Comparison of ENCODE assay signal across 8 cellular contexts in the genomic region with DNA sequence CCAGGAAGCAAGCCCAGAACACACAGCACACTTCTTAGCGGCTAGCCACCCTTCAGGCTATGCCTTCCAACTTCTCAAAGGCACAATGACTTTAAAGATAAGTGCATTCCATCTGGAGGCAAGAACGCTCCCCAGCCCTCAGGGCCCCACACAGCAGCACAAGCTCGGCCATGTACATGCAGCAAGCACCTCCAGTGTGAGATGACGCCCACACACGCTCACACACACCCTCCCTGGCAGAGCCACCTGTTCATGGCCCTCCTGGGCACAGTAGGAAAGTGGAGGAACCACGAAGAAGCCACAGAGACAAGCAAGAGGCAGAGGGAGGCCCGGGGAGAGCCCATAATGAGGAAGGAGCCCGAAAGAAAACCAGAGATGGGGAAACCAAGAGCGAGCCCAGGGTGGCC. TPM values are rescaled to one million over a fixed set of nuclear protein-coding genes. Genes with fewer than 3 reads are reported as not detected.
A peak's percentile ranks its signal among the peaks of the same experiment; 100 is the strongest.
DNase-seq lines count a peak whose midpoint lies in the region; ATAC-seq, FAIRE-seq and TF ChIP-seq lines count a peak whose summit lies in the region.

No MANE protein-coding gene starts in this region.

- peaks cover 10% of the 10 kb centered on the region for H3K36me3 Mint-ChIP-seq in nephron (ENCODE audit: low read depth)

- TF ChIP-seq POLR2A in GM12878 (IDR thresholded peaks at IDR 0.05; ENCODE audit: low read depth, low read length) = no peak

- H3K4me1 ChIP-seq in GM12878 (ENCODE audit: control insufficient read depth, insufficient read depth, low read length) = peaks cover 55% of the 10 kb centered on the region

- no peaks in the 10 kb centered on the region for H3K9me3 ChIP-seq in GM12878 (replicated peaks; ENCODE audit: control insufficient read depth, insufficient read depth, low read length)

- no peak for TF ChIP-seq RAD21 in GM12878 (IDR thresholded peaks at IDR 0.05; ENCODE audit: insufficient read depth, low read depth, low read length)

- H3K9me3 Mint-ChIP-seq in nephron = no peaks in the 10 kb centered on the region

- RAD21 ChIA-PET in GM12878 (lab: Charles Lee; ENCODE audit: unreplicated experiment) = interaction anchor here (0.6 to 1.9 kb wide), 4 partner anchors 11 to 351 kb away, joined by 3 to 7 read pairs (median 6); a partner anchor contains a TSS

- H3K79me2 ChIP-seq in GM12878 (ENCODE audit: control insufficient read depth, insufficient read depth, low read length) = no peaks in the 10 kb centered on the region

- no peak overlapping the region for H3K27ac ChIP-seq in GM12878 (ENCODE audit: control insufficient read depth, insufficient read depth)

- in situ Hi-C loops in GM12878 (cut with MboI) = no loop called here

- intact Hi-C loops in GM12878 (cut with micrococcal nuclease; ENCODE audit: unreplicated experiment) = loop anchor here (10.0 kb wide), 1 partner anchor 210 kb away; a partner anchor contains a TSS

- POLR2A ChIA-PET in GM12878 (lab: Charles Lee) = interaction anchor here (0.5 to 1.1 kb wide), 4 partner anchors 8 to 100 kb away, joined by 3 read pairs; a partner anchor contains a TSS

- peak overlapping the region; percentile 67 for H3K4me2 ChIP-seq in GM12878 (ENCODE audit: control insufficient read depth, insufficient read depth)

- no peak for TF ChIP-seq CTCF in GM12878 (IDR thresholded peaks at IDR 0.05 in 2 of 3, conservative IDR thresholded peaks at IDR 0.05 in 1 of 3; ENCODE audit: control insufficient read depth in 2 of 3, extremely low read depth in 1 of 3, insufficient read depth in 1 of 3, low read depth in 3 of 3, low read length in 3 of 3)
- TF ChIP-seq CTCF in nephron (IDR thresholded peaks at IDR 0.05; ENCODE audit: unreplicated experiment in 3 of 3) = no peak

- peak overlapping the region; percentile 47 to 78 (median 77) for H3K4me3 Mint-ChIP-seq in nephron

- TF ChIP-seq EP300 in GM12878 (IDR thresholded peaks at IDR 0.05; ENCODE audit: borderline replicate concordance in 1 of 2, control insufficient read depth in 1 of 2, low read depth in 2 of 2, low read length in 2 of 2) = no peak

- peak overlapping the region; percentile 58 for H2AFZ ChIP-seq in GM12878 (ENCODE audit: control insufficient read depth, low read depth, low read length)

- ATAC-seq in GM19463 (IDR thresholded peaks at IDR 0.05; ENCODE audit: unreplicated experiment) (peak; percentile 18), GM12878 (peak; percentile 18), SK-N-SH treated with all-trans-retinoic acid at 6 μM for 48 hours (no peak)

- peaks cover 83% of the 10 kb centered on the region for H3K4me1 Mint-ChIP-seq in nephron

- DNase-seq in Kasumi-1 (lab: John Stamatoyannopoulos, UW) = peak; percentile 67 to 75
- peak; percentile 42 for DNase-seq in GM12878 (ENCODE audit: low read depth, low spot score)
- no peak for DNase-seq in mesenteric fat pad (ENCODE audit: low spot score)
- no peak for DNase-seq in NCI-H2081 (lab: John Stamatoyannopoulos, UW)
- DNase-seq in NCI-H1105 (lab: John Stamatoyannopoulos, UW) = no peak

- SMC1A ChIA-PET in GM12878 (lab: Charles Lee; ENCODE audit: uncharacterized antibody, unreplicated experiment) = interaction anchor here (1.2 to 3.0 kb wide), 3 partner anchors 9 to 18 kb away, joined by 3 to 18 read pairs (median 14); no protein-coding TSS in a partner anchor

- H3K27me3 Mint-ChIP-seq in nephron (ENCODE audit: low read depth) = no peaks in the 10 kb centered on the region

- no peak overlapping the region for H3K4me3 ChIP-seq in GM12878

- WGBS in GM12878 (ENCODE audit: insufficient coverage, insufficient replicate concordance, low lambda C conversion rate, missing lambda C conversion rate) = 22% methylated on average over 9 of the region's 9 CpGs

- peak overlapping the region; percentile 93 to 100 (median 96) for H3K27ac Mint-ChIP-seq in nephron

- H3K36me3 ChIP-seq in GM12878 (ENCODE audit: control insufficient read depth in 2 of 2, insufficient read depth in 2 of 2, low read length in 1 of 2) = no peaks in the 10 kb centered on the region

- no peak overlapping the region for H3K9ac ChIP-seq in GM12878 (ENCODE audit: control insufficient read depth, insufficient read depth, low read length)

- CTCF ChIA-PET in GM12878 (lab: Yijun Ruan, JAX) = interaction anchor here (0.6 to 2.8 kb wide), 4 partner anchors 10 to 273 kb away, joined by 3 to 15 read pairs (median 6); no protein-coding TSS in a partner anchor

- H3K27me3 ChIP-seq in GM12878 (replicated peaks in 1 of 2; ENCODE audit: control insufficient read depth in 2 of 2, insufficient read depth in 2 of 2, low read length in 1 of 2) = no peaks in the 10 kb centered on the region

- no peaks in the 10 kb centered on the region for H4K20me1 ChIP-seq in GM12878 (ENCODE audit: control insufficient read depth, insufficient read depth)

- no peak for FAIRE-seq in GM12878 (lab: Jason Lieb, UNC)

- BruUV-seq in GM12878 (replicated peaks; lab: Mats Ljungman, UMichigan) = no TSS peak

TF ChIP-seq in GM12878, 131 proteins besides CTCF, POLR2A, EP300 and RAD21 (continues in another document):
- TF ChIP-seq SIX5 (IDR thresholded peaks at IDR 0.05; ENCODE audit: low read depth, low read length, severe bottlenecking) (no peak), CREB1 (IDR thresholded peaks at IDR 0.05; ENCODE audit: low read depth) (no peak), ZBED1 (IDR thresholded peaks at IDR 0.05; ENCODE audit: borderline replicate concordance) (no peak), SUPT20H (IDR thresholded peaks at IDR 0.05; ENCODE audit: borderline replicate concordance, control insufficient read depth, low read depth, low read length) (no peak), ZNF622 (IDR thresholded peaks at IDR 0.05) (no peak), IKZF2 (IDR thresholded peaks at IDR 0.05) (peak; percentile 54 to 70; a peak in 2 of 4 replicates), RUNX3 (IDR thresholded peaks at IDR 0.05; ENCODE audit: low read length) (no peak), RELA (IDR thresholded peaks at IDR 0.05; ENCODE audit: borderline replicate concordance, partially characterized antibody) (no peak)

TF ChIP-seq in SK-N-SH treated with all-trans-retinoic acid at 6 μM for 48 hours, 23 proteins besides CTCF, POLR2A, EP300 and RAD21 (continues in another document):
- TF ChIP-seq TOX (CRISPR knock-in tag; IDR thresholded peaks at IDR 0.05; ENCODE audit: borderline replicate concordance) (no peak), CSDC2 (CRISPR knock-in tag; IDR thresholded peaks at IDR 0.05) (no peak), ESRRG (CRISPR knock-in tag; IDR thresholded peaks at IDR 0.05) (no peak), BACH2 (CRISPR knock-in tag; IDR thresholded peaks at IDR 0.05; ENCODE audit: borderline replicate concordance) (no peak), ZNF8 (CRISPR knock-in tag; IDR thresholded peaks at IDR 0.05) (no peak)
- TF ChIP-seq, protein P1, sequence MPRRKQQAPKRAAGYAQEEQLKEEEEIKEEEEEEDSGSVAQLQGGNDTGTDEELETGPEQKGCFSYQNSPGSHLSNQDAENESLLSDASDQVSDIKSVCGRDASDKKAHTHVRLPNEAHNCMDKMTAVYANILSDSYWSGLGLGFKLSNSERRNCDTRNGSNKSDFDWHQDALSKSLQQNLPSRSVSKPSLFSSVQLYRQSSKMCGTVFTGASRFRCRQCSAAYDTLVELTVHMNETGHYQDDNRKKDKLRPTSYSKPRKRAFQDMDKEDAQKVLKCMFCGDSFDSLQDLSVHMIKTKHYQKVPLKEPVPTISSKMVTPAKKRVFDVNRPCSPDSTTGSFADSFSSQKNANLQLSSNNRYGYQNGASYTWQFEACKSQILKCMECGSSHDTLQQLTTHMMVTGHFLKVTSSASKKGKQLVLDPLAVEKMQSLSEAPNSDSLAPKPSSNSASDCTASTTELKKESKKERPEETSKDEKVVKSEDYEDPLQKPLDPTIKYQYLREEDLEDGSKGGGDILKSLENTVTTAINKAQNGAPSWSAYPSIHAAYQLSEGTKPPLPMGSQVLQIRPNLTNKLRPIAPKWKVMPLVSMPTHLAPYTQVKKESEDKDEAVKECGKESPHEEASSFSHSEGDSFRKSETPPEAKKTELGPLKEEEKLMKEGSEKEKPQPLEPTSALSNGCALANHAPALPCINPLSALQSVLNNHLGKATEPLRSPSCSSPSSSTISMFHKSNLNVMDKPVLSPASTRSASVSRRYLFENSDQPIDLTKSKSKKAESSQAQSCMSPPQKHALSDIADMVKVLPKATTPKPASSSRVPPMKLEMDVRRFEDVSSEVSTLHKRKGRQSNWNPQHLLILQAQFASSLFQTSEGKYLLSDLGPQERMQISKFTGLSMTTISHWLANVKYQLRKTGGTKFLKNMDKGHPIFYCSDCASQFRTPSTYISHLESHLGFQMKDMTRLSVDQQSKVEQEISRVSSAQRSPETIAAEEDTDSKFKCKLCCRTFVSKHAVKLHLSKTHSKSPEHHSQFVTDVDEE (CRISPR knock-in tag; IDR thresholded peaks at IDR 0.05) = no peak

RNA-seq across cellular contexts. Expression of a gene that starts 21.7 kb away (rescaled TPM):
- 12.6 and 12.8 TPM in 2 replicates for total RNA-seq in GM12878 (2013; cell fraction: nucleolus; rRNA removed)
- 16.1 and 21.3 TPM in 2 replicates for total RNA-seq in GM12878 (2014; rRNA removed)
- 6.3 and 9.6 TPM in 2 replicates for total RNA-seq in GM12878 (2014; rRNA removed; fragmentation: Illumina TruSeq; extraction: Trizol)
- 21.0 TPM in 2 replicates for total RNA-seq in GM12878 (2021)
- 11.7 TPM for polyA plus RNA-seq in GM12878 (2011; ENCODE audit: low read depth)
- polyA plus RNA-seq in GM12878 (2011; rRNA removed) = 1.3 and 2.2 TPM in 2 replicates
- polyA plus RNA-seq in GM12878 (2011; cell fraction: cytosol; rRNA removed) = 2.6 and 3.7 TPM in 2 replicates
- polyA plus RNA-seq in GM12878 (2011; cell fraction: nucleus; rRNA removed) = 7.8 and 7.9 TPM in 2 replicates
- polyA plus RNA-seq in GM12878 (2012) = 36.1 and 36.8 TPM in 2 replicates
- polyA plus RNA-seq in GM12878 (2014; fragmentation: Illumina TruSeq; extraction: Trizol) = 2.7 and 6.7 TPM in 2 replicates
- under 1 TPM; 0.32 to 0.91 TPM for polyA plus RNA-seq in GM12878 (2014; fragmentation: Nextera tagmentation; extraction: Ambion mirVana)
- 12.7 and 20.5 TPM in 2 replicates for polyA plus RNA-seq in GM12878 (2014; rRNA removed)
- 10 to 100 TPM; 15.8 to 16.8 TPM for polyA plus RNA-seq in GM12878 (2016; fragmentation: Nextera tagmentation; extraction: Ambion mirVana)
- 1.8 and 3.0 TPM in 2 replicates for polyA minus RNA-seq in GM12878 (2011; rRNA and poly(A)+ RNA removed)
- polyA minus RNA-seq in GM12878 (2011; cell fraction: cytosol; rRNA and poly(A)+ RNA removed) = 0.80 and 2.8 TPM in 2 replicates
- polyA minus RNA-seq in GM12878 (2011; cell fraction: nucleus; rRNA and poly(A)+ RNA removed) = 1.8 and 3.1 TPM in 2 replicates
- total RNA-seq in mesenteric fat pad = 87.0 TPM

Comparison
In these comparisons a context has a peak if more than half of its experiments do, and no peak if none do; other contexts are left out.
1. DNase-seq: peak in Kasumi-1 (2 of 2) and GM12878 (single experiment); none in mesenteric fat pad (single experiment), NCI-H2081 (0 of 2) and NCI-H1105 (single experiment).